In the genomic region with DNA sequence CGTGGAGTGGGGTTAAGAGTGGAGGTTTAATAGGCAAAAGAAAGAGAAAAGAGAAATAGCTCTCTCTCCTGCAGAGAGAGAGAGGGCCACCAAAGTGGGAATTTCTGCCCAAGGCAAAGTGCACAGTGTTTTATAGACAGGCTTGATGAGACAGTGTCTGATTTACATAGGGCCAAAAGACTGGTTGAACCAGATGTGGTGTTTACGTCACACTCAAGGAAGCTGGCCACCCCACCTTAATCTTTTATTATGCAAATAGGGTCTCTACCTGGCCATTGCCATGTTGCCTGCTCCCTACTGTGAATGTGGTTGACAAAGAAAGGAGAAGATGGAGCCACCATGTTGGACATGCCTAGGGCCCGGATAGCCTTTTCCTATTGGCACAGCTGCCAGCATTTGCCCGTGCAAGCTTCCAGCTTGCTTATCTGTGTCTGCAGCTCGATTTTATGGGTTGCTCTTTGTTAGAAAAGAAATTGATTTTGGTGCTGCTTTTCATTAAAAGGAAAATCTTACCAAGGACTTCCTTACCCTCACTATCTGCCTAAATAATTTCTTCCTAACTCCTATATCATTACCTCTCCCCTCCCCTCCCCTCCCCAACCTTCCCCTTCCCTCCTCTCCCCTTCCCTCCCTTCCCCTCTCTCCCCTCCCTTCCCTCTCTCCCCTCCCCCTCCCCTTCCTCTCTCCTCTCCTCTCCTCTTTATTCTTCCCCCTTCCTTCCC, we compare ENCODE assay signal across 21 cellular contexts.
"Had no signal": no experiment of that assay in that cellular context is flagged by ENCODE, and none has a peak within 500 bp of the region (broad histone marks: within the 10 kb centered on the region; RNA-seq: fewer than 3 reads in every experiment).

No MANE protein-coding gene starts in this region.

- DNase-seq: activated CD4-positive, alpha-beta memory T cell treated with anti-CD3 and anti-CD28 coated beads, Interleukin-2, amount 10 ng/mL, durations not matched to agents 7 days and 5 days; activated CD4-positive, alpha-beta T cell treated with anti-CD3 and anti-CD28 coated beads for 48 hours; activated CD4-positive, CD25-positive, alpha-beta regulatory T cell; activated CD8-positive, alpha-beta memory T cell treated with anti-CD3 and anti-CD28 coated beads, Interleukin-2, amount 10 ng/mL, durations not matched to agents 7 days and 5 days; activated naive CD4-positive, alpha-beta T cell; activated naive CD8-positive, alpha-beta T cell treated with anti-CD3 and anti-CD28 coated beads for 36 hours; amygdala; effector CD8-positive, alpha-beta T cell; foreskin fibroblast; hippocampal formation; immature natural killer cell; kidney glomerular epithelial cell; left ventricle myocardium inferior; mammary epithelial cell; nephron progenitor cell; nucleus accumbens; stimulated activated naive B cell treated with anti-CD40 and anti-IgM and Interleukin-4, amounts not matched to agents 10 μg/mL and 1 μg/mL and 100 μg/mL, for 72 hours had no signal

- H3K4me3 Mint-ChIP-seq: activated CD4-positive, alpha-beta memory T cell treated with anti-CD3 and anti-CD28 coated beads, Interleukin-2, amount 10 ng/mL, durations not matched to agents 7 days and 5 days; activated CD8-positive, alpha-beta memory T cell treated with anti-CD3 and anti-CD28 coated beads, Interleukin-2, amount 10 ng/mL, durations not matched to agents 7 days and 5 days; activated naive CD8-positive, alpha-beta T cell treated with anti-CD3 and anti-CD28 coated beads for 36 hours; dendritic cell treated with granulocyte-macrophage colony-stimulating factor and Interleukin-4, amounts not matched to agents 40 ng/mL and 50 ng/mL, for 4 days; immature natural killer cell; nephron progenitor cell; stimulated activated naive B cell treated with anti-CD40 and anti-IgM and Interleukin-4, amounts not matched to agents 10 μg/mL and 1 μg/mL and 100 μg/mL, for 72 hours had no signal

- H3K27me3 Mint-ChIP-seq: activated CD4-positive, alpha-beta memory T cell treated with anti-CD3 and anti-CD28 coated beads, Interleukin-2, amount 10 ng/mL, durations not matched to agents 7 days and 5 days; activated CD8-positive, alpha-beta memory T cell treated with anti-CD3 and anti-CD28 coated beads, Interleukin-2, amount 10 ng/mL, durations not matched to agents 7 days and 5 days; activated naive CD8-positive, alpha-beta T cell treated with anti-CD3 and anti-CD28 coated beads for 36 hours; dendritic cell treated with granulocyte-macrophage colony-stimulating factor and Interleukin-4, amounts not matched to agents 40 ng/mL and 50 ng/mL, for 4 days; stimulated activated naive B cell treated with anti-CD40 and anti-IgM and Interleukin-4, amounts not matched to agents 10 μg/mL and 1 μg/mL and 100 μg/mL, for 72 hours had no signal

- FAIRE-seq: endothelial cell of umbilical vein had no signal

- H3K27ac ChIP-seq: cardiac muscle cell, left ventricle myocardium inferior, thoracic aorta had no signal

- H3K36me3 Mint-ChIP-seq: activated CD8-positive, alpha-beta memory T cell treated with anti-CD3 and anti-CD28 coated beads, Interleukin-2, amount 10 ng/mL, durations not matched to agents 7 days and 5 days; activated naive CD8-positive, alpha-beta T cell treated with anti-CD3 and anti-CD28 coated beads for 36 hours; immature natural killer cell; stimulated activated naive B cell treated with anti-CD40 and anti-IgM and Interleukin-4, amounts not matched to agents 10 μg/mL and 1 μg/mL and 100 μg/mL, for 72 hours had no signal

- H3K9me3 Mint-ChIP-seq: activated naive CD8-positive, alpha-beta T cell treated with anti-CD3 and anti-CD28 coated beads for 36 hours had no signal

- H3K4me1 ChIP-seq: left ventricle myocardium inferior had no signal

- H3K27ac Mint-ChIP-seq: activated CD4-positive, alpha-beta memory T cell treated with anti-CD3 and anti-CD28 coated beads, Interleukin-2, amount 10 ng/mL, durations not matched to agents 7 days and 5 days; activated CD8-positive, alpha-beta memory T cell treated with anti-CD3 and anti-CD28 coated beads, Interleukin-2, amount 10 ng/mL, durations not matched to agents 7 days and 5 days; activated naive CD8-positive, alpha-beta T cell treated with anti-CD3 and anti-CD28 coated beads for 36 hours; dendritic cell treated with granulocyte-macrophage colony-stimulating factor and Interleukin-4, amounts not matched to agents 40 ng/mL and 50 ng/mL, for 4 days; immature natural killer cell; nephron progenitor cell; stimulated activated naive B cell treated with anti-CD40 and anti-IgM and Interleukin-4, amounts not matched to agents 10 μg/mL and 1 μg/mL and 100 μg/mL, for 72 hours had no signal

- H3K9me3 ChIP-seq: thoracic aorta had no signal

- H3K4me1 Mint-ChIP-seq: activated CD4-positive, alpha-beta memory T cell treated with anti-CD3 and anti-CD28 coated beads, Interleukin-2, amount 10 ng/mL, durations not matched to agents 7 days and 5 days; activated CD8-positive, alpha-beta memory T cell treated with anti-CD3 and anti-CD28 coated beads, Interleukin-2, amount 10 ng/mL, durations not matched to agents 7 days and 5 days; activated naive CD8-positive, alpha-beta T cell treated with anti-CD3 and anti-CD28 coated beads for 36 hours; immature natural killer cell; stimulated activated naive B cell treated with anti-CD40 and anti-IgM and Interleukin-4, amounts not matched to agents 10 μg/mL and 1 μg/mL and 100 μg/mL, for 72 hours had no signal

- H3K27me3 ChIP-seq: cardiac muscle cell had no signal

- H3K36me3 ChIP-seq: cardiac muscle cell, left ventricle myocardium inferior, thoracic aorta had no signal

- H3K4me3 ChIP-seq: cardiac muscle cell, left ventricle myocardium inferior, thoracic aorta had no signal
